In the genomic region with DNA sequence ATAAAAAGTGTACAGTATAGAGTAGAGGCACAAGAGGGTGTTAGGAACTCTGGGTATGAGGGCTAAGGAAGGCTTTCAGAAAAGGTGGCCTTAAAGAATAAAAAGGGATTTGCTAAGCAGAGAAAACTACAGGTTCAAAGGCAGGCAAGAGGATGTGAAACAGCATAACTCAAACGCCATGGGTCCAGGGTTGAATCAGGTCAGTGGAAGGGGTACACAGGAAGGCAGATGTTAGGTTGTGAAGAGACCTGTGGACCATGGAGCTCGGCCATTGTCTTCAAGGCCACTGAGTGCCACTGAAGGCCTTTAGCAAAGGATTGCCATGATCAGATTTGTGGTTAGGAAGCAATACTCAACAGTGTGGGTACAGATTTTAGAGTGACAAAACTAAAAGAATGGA, we compare ENCODE assay signal across 28 cellular contexts.
"Had no signal": no experiment of that assay in that cellular context is flagged by ENCODE, and none has a peak within 500 bp of the region (broad histone marks: within the 10 kb centered on the region; RNA-seq: fewer than 3 reads in every experiment).

No MANE protein-coding gene starts in this region.

- H3K9me3 Mint-ChIP-seq: activated T-helper 1 cell treated with anti-CD3 and anti-CD28 coated beads, Interleukin-12 subunit alpha, Interleukin-12 subunit beta, Interleukin-2, Interleukin-4 antibody, amounts not matched to agents 30 ng/mL and 10 ng/mL and 1 ng/mL, durations not matched to agents 14 hours and 24 hours and 36 hours; endodermal cell; stimulated activated naive CD8-positive, alpha-beta T cell treated with anti-CD3 and anti-CD28 coated beads, Interleukin-15, Interleukin-2, amounts not matched to agents 100 ng/mL and 50 ng/mL, for 24 hours had no signal

- H3K27me3 Mint-ChIP-seq: stimulated activated naive CD8-positive, alpha-beta T cell treated with anti-CD3 and anti-CD28 coated beads, Interleukin-15, Interleukin-2, amounts not matched to agents 100 ng/mL and 50 ng/mL, for 24 hours; T-helper 17 cell had no signal

- H3K4me3 ChIP-seq: esophagus muscularis mucosa, lower lobe of right lung, right lobe of liver, thoracic aorta, uterus had no signal

- H3K4me1 Mint-ChIP-seq: natural killer cell, T-helper 17 cell had no signal

- H3K36me3 Mint-ChIP-seq: natural killer cell had no signal

- DNase-seq: activated CD4-positive, alpha-beta T cell treated with anti-CD3 and anti-CD28 coated beads for 48 hours; activated CD4-positive, alpha-beta T cell treated with anti-CD3 and anti-CD28 coated beads, Interleukin-2, amount 50 U/mL, for 48 hours; activated CD8-positive, alpha-beta memory T cell treated with anti-CD3 and anti-CD28 coated beads for 24 hours; activated gamma-delta T cell; activated naive CD4-positive, alpha-beta T cell treated with anti-CD3 and anti-CD28 coated beads, Interleukin-2, amount 50 U/mL, for 16 hours; amniotic stem cell; central memory CD4-positive, alpha-beta T cell; endodermal cell; foreskin keratinocyte; heart right ventricle; kidney glomerular epithelial cell; lower lobe of right lung; mesenchymal stem cell; natural killer cell; right lobe of liver; stimulated activated CD4-positive, alpha-beta T cell treated with anti-CD3 and anti-CD28 coated beads, Interleukin-4, amount 100 ng/mL, for 1 hour; T-helper 17 cell; T1000; trophoblast cell; uterus; WERI-Rb-1 had no signal

- H3K27ac ChIP-seq: esophagus muscularis mucosa, foreskin keratinocyte, lower lobe of right lung, neutrophil, right lobe of liver, thoracic aorta, uterus, WERI-Rb-1 had no signal

- H3K4me3 Mint-ChIP-seq: activated T-helper 1 cell treated with anti-CD3 and anti-CD28 coated beads, Interleukin-12 subunit alpha, Interleukin-12 subunit beta, Interleukin-2, Interleukin-4 antibody, amounts not matched to agents 30 ng/mL and 10 ng/mL and 1 ng/mL, durations not matched to agents 14 hours and 24 hours and 36 hours; endodermal cell; natural killer cell; stimulated activated naive CD8-positive, alpha-beta T cell treated with anti-CD3 and anti-CD28 coated beads, Interleukin-15, Interleukin-2, amounts not matched to agents 100 ng/mL and 50 ng/mL, for 24 hours; T-helper 17 cell had no signal

- H3K27me3 ChIP-seq: esophagus muscularis mucosa, foreskin keratinocyte, heart right ventricle, neutrophil, right lobe of liver, uterus had no signal

- H3K4me1 ChIP-seq: foreskin keratinocyte, lower lobe of right lung, right lobe of liver, uterus had no signal

- H3K27ac Mint-ChIP-seq: activated T-helper 1 cell treated with anti-CD3 and anti-CD28 coated beads, Interleukin-12 subunit alpha, Interleukin-12 subunit beta, Interleukin-2, Interleukin-4 antibody, amounts not matched to agents 30 ng/mL and 10 ng/mL and 1 ng/mL, durations not matched to agents 14 hours and 24 hours and 36 hours; endodermal cell; natural killer cell; stimulated activated naive CD8-positive, alpha-beta T cell treated with anti-CD3 and anti-CD28 coated beads, Interleukin-15, Interleukin-2, amounts not matched to agents 100 ng/mL and 50 ng/mL, for 24 hours; T-helper 17 cell had no signal

- ATAC-seq: activated CD4-positive, CD25-positive, alpha-beta regulatory T cell treated with anti-CD3 and anti-CD28 coated beads, Interleukin-2, amount 50 U/mL, for 24 hours; foreskin keratinocyte; left lobe of liver; lower lobe of right lung; natural killer cell; right lobe of liver; T-helper 17 cell had no signal
